In the genomic region with DNA sequence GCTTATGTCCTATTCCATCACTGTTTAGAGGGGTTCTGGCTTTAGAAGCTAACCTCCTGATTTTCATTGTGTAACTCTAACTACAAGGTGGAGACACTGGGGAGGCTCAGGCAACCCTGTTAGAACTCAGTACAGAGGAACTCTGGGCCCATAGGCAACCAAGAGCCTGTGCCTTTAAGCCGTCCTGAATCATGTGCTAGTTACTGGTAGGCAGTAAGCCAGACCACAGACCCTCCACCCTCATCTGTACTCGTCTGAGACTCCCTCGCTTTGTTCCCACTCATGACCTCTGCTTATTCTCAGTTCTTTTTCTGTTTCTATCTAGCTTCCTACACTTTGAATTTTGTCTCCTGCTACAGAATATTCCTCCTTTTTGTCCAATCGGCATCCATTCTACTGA, we compare ENCODE assay signal across 1 cellular context.
TF ChIP-seq lines count a peak whose summit lies in the region.

No MANE protein-coding gene starts in this region.

TF ChIP-seq in SK-N-SH, 30 proteins besides CTCF, POLR2A, EP300 and RAD21:
- TF ChIP-seq POLR2AphosphoS5 (IDR thresholded peaks at IDR 0.05; ENCODE audit: low read depth, low read length) = no peak
- no peak for TF ChIP-seq SMC3 (IDR thresholded peaks at IDR 0.05; ENCODE audit: low read depth, low read length)
- TF ChIP-seq EZH2phosphoT487 (IDR thresholded peaks at IDR 0.05; ENCODE audit: borderline replicate concordance, low read depth) = no peak
- TF ChIP-seq, protein P1, sequence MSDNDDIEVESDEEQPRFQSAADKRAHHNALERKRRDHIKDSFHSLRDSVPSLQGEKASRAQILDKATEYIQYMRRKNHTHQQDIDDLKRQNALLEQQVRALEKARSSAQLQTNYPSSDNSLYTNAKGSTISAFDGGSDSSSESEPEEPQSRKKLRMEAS (IDR thresholded peaks at IDR 0.05; ENCODE audit: low read depth) = no peak
- TF ChIP-seq RXRA (IDR thresholded peaks at IDR 0.05; ENCODE audit: borderline replicate concordance, low read depth) = no peak
